ENCODE assay signal across 28 cellular contexts in genomic region chr12:3337944-3338343, GRCh38.
"Had no signal": no experiment of that assay in that cellular context is flagged by ENCODE, and none has a peak within 500 bp of the region (broad histone marks: within the 10 kb centered on the region; RNA-seq: fewer than 3 reads in every experiment).

No MANE protein-coding gene starts in this region.

- H3K4me1 ChIP-seq: colonic mucosa, gastrocnemius medialis had no signal

- H3K36me3 ChIP-seq: colonic mucosa, esophagus muscularis mucosa, esophagus squamous epithelium, gastrocnemius medialis, gastroesophageal sphincter, heart left ventricle, heart right ventricle had no signal

- H3K27me3 ChIP-seq: colonic mucosa, dorsolateral prefrontal cortex, foreskin keratinocyte, gastrocnemius medialis, heart left ventricle had no signal

- DNase-seq: colonic mucosa; cortex of kidney; dermis blood vessel endothelial cell; dorsolateral prefrontal cortex; effector CD4-positive, alpha-beta T cell; effector CD8-positive, alpha-beta T cell; effector memory CD4-positive, alpha-beta T cell; effector memory CD8-positive, alpha-beta T cell; endodermal cell; erythroblast; esophagus squamous epithelium; foreskin fibroblast; foreskin melanocyte; gastrocnemius medialis; glutamatergic neuron; head of caudate nucleus; heart left ventricle; heart right ventricle had no signal

- H3K4me3 Mint-ChIP-seq: dendritic cell treated with granulocyte-macrophage colony-stimulating factor and Interleukin-4, amounts not matched to agents 40 ng/mL and 50 ng/mL, for 4 days; effector memory CD8-positive, alpha-beta T cell; endodermal cell had no signal

- H3K27ac Mint-ChIP-seq: dendritic cell treated with granulocyte-macrophage colony-stimulating factor and Interleukin-4, amounts not matched to agents 40 ng/mL and 50 ng/mL, for 4 days; effector memory CD8-positive, alpha-beta T cell; endodermal cell had no signal

- H3K4me3 ChIP-seq: colonic mucosa, coronary artery, dorsolateral prefrontal cortex, esophagus muscularis mucosa, esophagus squamous epithelium, gastrocnemius medialis, gastroesophageal sphincter, heart left ventricle, heart right ventricle had no signal

- H3K27ac ChIP-seq: colonic mucosa, coronary artery, epithelial cell of prostate, esophagus muscularis mucosa, esophagus squamous epithelium, foreskin keratinocyte, gastrocnemius medialis, gastroesophageal sphincter had no signal

- ATAC-seq: effector memory CD8-positive, alpha-beta T cell; gastrocnemius medialis; gastroesophageal sphincter; heart left ventricle; heart right ventricle had no signal

- H3K9me3 ChIP-seq: colonic mucosa, esophagus muscularis mucosa, esophagus squamous epithelium, gastrocnemius medialis, gastroesophageal sphincter, heart left ventricle, heart right ventricle had no signal

- H3K9me3 Mint-ChIP-seq: dendritic cell treated with granulocyte-macrophage colony-stimulating factor and Interleukin-4, amounts not matched to agents 40 ng/mL and 50 ng/mL, for 4 days; effector memory CD8-positive, alpha-beta T cell; endodermal cell had no signal

- FAIRE-seq: colon, endometrium, endothelial cell of umbilical vein, frontal cortex had no signal
